In the genomic region with DNA sequence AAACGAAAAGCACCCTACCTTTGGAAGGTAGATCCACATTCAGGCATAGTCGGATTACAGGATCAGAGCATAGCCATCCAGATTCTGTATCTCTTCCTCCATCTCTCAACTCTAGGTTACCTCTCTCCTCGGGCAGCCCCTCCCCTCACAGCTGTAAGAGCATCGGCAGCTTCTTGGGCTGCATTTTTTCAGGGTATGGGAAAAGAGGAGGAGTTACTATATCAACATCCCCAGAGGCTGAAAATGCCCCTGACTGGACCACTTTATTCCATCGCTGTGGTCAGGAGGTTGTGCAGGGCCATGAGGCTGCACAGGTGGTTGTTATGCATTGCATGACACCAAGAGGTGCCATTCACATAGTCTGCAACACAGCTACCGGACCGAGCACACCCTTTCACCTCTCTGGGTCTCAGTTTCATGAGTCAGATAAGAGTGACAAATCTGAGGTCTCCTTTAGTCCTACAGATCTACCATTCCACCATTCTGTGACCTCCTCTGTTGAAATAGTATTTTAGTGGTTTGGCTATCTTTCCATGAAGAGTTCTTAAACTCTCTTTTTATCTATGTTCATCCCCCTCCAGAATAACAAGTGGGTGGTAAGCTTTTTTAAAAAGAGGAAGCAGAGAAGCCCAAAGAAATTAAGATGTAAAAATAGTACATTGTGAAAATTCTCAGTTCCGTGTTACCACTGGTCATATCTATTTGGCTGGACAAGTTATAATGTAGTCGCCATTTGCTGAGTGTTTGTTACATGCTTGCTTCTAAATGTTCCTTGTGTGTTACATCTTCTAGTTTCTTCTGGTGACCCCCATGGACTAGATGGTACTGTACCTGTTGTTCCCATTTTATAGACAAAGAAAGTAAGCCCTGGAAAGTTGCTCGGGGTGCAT, we compare ENCODE assay signal across 10 cellular contexts. TPM values are rescaled to one million over a fixed set of nuclear protein-coding genes. Genes with fewer than 3 reads are reported as not detected.
A peak's percentile ranks its signal among the peaks of the same experiment; 100 is the strongest.
DNase-seq lines count a peak whose midpoint lies in the region; ATAC-seq and TF ChIP-seq lines count a peak whose summit lies in the region.
"Had no signal": no experiment of that assay in that cellular context is flagged by ENCODE, and none has a peak within 500 bp of the region (broad histone marks: within the 10 kb centered on the region; RNA-seq: fewer than 3 reads in every experiment).

No MANE protein-coding gene starts in this region.

- in situ Hi-C loops in GM13977 (cut with MboI; ENCODE audit: low pct_unique_long_range_greater_than_20kb, low sequenced_read_pairs, unreplicated experiment) = no loop called here

- intact Hi-C loops in activated B cell treated with CpG ODN at 0.5 μM for 24 hours (cut with micrococcal nuclease) = loop anchor here (1.0 to 2.0 kb wide), 4 partner anchors 14 to 198 kb away; partner anchors contain the start of genes RAB1A and SLC1A4

- CTCF ChIA-PET in activated B cell treated with CpG ODN at 0.5 μM for 24 hours (lab: Charles Lee) = interaction anchor here (0.7 to 1.4 kb wide), 9 partner anchors 10 to 109 kb away, joined by 3 to 8 read pairs (median 3); no protein-coding TSS in a partner anchor

- TF ChIP-seq CTCF in GM13977 (IDR thresholded peaks at IDR 0.05; ENCODE audit: extremely low read depth, insufficient read depth, missing control alignments) = no peak
- no peak for TF ChIP-seq CTCF in activated B cell treated with CpG ODN at 0.5 μM for 24 hours (IDR thresholded peaks at IDR 0.05)

- DNase-seq in GM13977 (ENCODE audit: low spot score) (peak; percentile 73), activated B cell treated with CpG ODN at 0.5 μM for 24 hours (no peak), T1000 (lab: John Stamatoyannopoulos, UW) (no peak), COLO829 (ENCODE audit: low spot score) (no peak)
- DNase-seq in stimulated activated CD4-positive, alpha-beta T cell treated with anti-CD3 and anti-CD28 coated beads, Interleukin-2, amount 100 ng/mL, for 48 hours = no peak
- no peak for DNase-seq in stimulated activated CD4-positive, alpha-beta T cell treated with anti-CD3 and anti-CD28 coated beads, Interleukin-12 subunit alpha, Interleukin-12 subunit beta, amount 100 ng/mL, for 4 hours
- DNase-seq: hypothalamus had no signal

- POLR2A ChIA-PET in activated B cell treated with CpG ODN at 0.5 μM for 24 hours (lab: Charles Lee) = interaction anchor here (0.6 to 5.1 kb wide), 25 partner anchors 8 to 732 kb away, joined by 3 to 50 read pairs (median 5); partner anchors contain the start of genes ACTR2, AFTPH, CEP68 and SLC1A4

- peak overlapping the region; percentile 90 for H3K4me3 Mint-ChIP-seq in activated B cell treated with CpG ODN at 0.5 μM for 24 hours

- peaks cover 97% of the 10 kb centered on the region for H3K4me1 Mint-ChIP-seq in activated B cell treated with CpG ODN at 0.5 μM for 24 hours

- H3K36me3 Mint-ChIP-seq in activated B cell treated with CpG ODN at 0.5 μM for 24 hours (ENCODE audit: low read depth) = peaks cover 25% of the 10 kb centered on the region

- peaks cover 12% of the 10 kb centered on the region for H3K9me3 Mint-ChIP-seq in activated B cell treated with CpG ODN at 0.5 μM for 24 hours

- peak; percentile 76 for ATAC-seq in GM21423 (IDR thresholded peaks at IDR 0.05; ENCODE audit: unreplicated experiment)
- ATAC-seq in HG03442 (IDR thresholded peaks at IDR 0.05; ENCODE audit: unreplicated experiment) = peak; percentile 86
- ATAC-seq in activated B cell treated with CpG ODN at 0.5 μM for 24 hours (ENCODE audit: low read depth) = peak; percentile 81

- no peaks in the 10 kb centered on the region for H3K27me3 Mint-ChIP-seq in activated B cell treated with CpG ODN at 0.5 μM for 24 hours

- H3K27ac Mint-ChIP-seq in activated B cell treated with CpG ODN at 0.5 μM for 24 hours = peak overlapping the region; percentile 93
- H3K27ac Mint-ChIP-seq: activated naive CD4-positive, alpha-beta T cell treated with anti-CD3 and anti-CD28 coated beads, Interleukin-2, amount 50 U/mL, for 72 hours had no signal

RNA-seq across cellular contexts. Expression of gene SLC1A4, which starts 56.6 kb away (rescaled TPM):
- total RNA-seq in activated B cell treated with CpG ODN at 0.5 μM for 24 hours = 32.1 and 35.4 TPM in 2 replicates
